18 cellular contexts compared by ENCODE assay signal in genomic region chr7:81944103-81944502, GRCh38.
"Had no signal": no experiment of that assay in that cellular context is flagged by ENCODE, and none has a peak within 500 bp of the region (broad histone marks: within the 10 kb centered on the region; RNA-seq: fewer than 3 reads in every experiment).

No MANE protein-coding gene starts in this region.

- H3K4me3 ChIP-seq: cardiac muscle cell, heart right ventricle, lung, sigmoid colon had no signal

- H3K4me1 ChIP-seq: heart right ventricle had no signal

- H3K27me3 Mint-ChIP-seq: activated CD4-positive, alpha-beta memory T cell treated with anti-CD3 and anti-CD28 coated beads for 36 hours; activated naive CD8-positive, alpha-beta T cell treated with anti-CD3 and anti-CD28 coated beads, Interleukin-2, amount 10 ng/mL, durations not matched to agents 7 days and 5 days; naive B cell; stimulated activated naive B cell treated with anti-CD40 and anti-IgM and Interleukin-4, amounts not matched to agents 10 μg/mL and 1 μg/mL and 100 μg/mL, for 72 hours had no signal

- H3K4me3 Mint-ChIP-seq: activated CD4-positive, alpha-beta memory T cell treated with anti-CD3 and anti-CD28 coated beads for 36 hours; activated naive CD4-positive, alpha-beta T cell treated with anti-CD3 and anti-CD28 coated beads for 36 hours; activated naive CD8-positive, alpha-beta T cell treated with anti-CD3 and anti-CD28 coated beads, Interleukin-2, amount 10 ng/mL, durations not matched to agents 7 days and 5 days; activated T-cell treated with anti-CD3 and anti-CD28 coated beads, Interleukin-2, amount 50 U/mL, for 72 hours; naive B cell; stimulated activated naive B cell treated with anti-CD40 and anti-IgM and Interleukin-4, amounts not matched to agents 10 μg/mL and 1 μg/mL and 100 μg/mL, for 72 hours had no signal

- H3K9me3 ChIP-seq: heart right ventricle, sigmoid colon had no signal

- H3K36me3 Mint-ChIP-seq: activated CD4-positive, alpha-beta memory T cell treated with anti-CD3 and anti-CD28 coated beads for 36 hours; activated naive CD8-positive, alpha-beta T cell treated with anti-CD3 and anti-CD28 coated beads, Interleukin-2, amount 10 ng/mL, durations not matched to agents 7 days and 5 days; naive B cell; stimulated activated naive B cell treated with anti-CD40 and anti-IgM and Interleukin-4, amounts not matched to agents 10 μg/mL and 1 μg/mL and 100 μg/mL, for 72 hours had no signal

- H3K4me1 Mint-ChIP-seq: activated naive CD8-positive, alpha-beta T cell treated with anti-CD3 and anti-CD28 coated beads, Interleukin-2, amount 10 ng/mL, durations not matched to agents 7 days and 5 days; naive B cell; stimulated activated naive B cell treated with anti-CD40 and anti-IgM and Interleukin-4, amounts not matched to agents 10 μg/mL and 1 μg/mL and 100 μg/mL, for 72 hours had no signal

- H3K27me3 ChIP-seq: cardiac muscle cell, heart right ventricle, sigmoid colon had no signal

- DNase-seq: activated CD4-positive, alpha-beta memory T cell treated with anti-CD3 and anti-CD28 coated beads for 36 hours; activated CD4-positive, alpha-beta T cell treated with anti-CD3 and anti-CD28 coated beads for 48 hours; activated effector memory CD4-positive, alpha-beta T cell treated with Interleukin-2 at 50 U/mL for 16 hours; activated naive CD4-positive, alpha-beta T cell treated with anti-CD3 and anti-CD28 coated beads for 36 hours; activated naive CD8-positive, alpha-beta T cell treated with anti-CD3 and anti-CD28 coated beads, Interleukin-2, amount 10 ng/mL, durations not matched to agents 7 days and 5 days; activated T-cell treated with anti-CD3 and anti-CD28 coated beads, Interleukin-2, amount 50 U/mL, for 72 hours; amygdala; heart right ventricle; naive B cell; occipital lobe; posterior cingulate gyrus; sigmoid colon; stimulated activated CD4-positive, alpha-beta T cell treated with anti-CD3 and anti-CD28 coated beads, Interleukin-2, amount 100 ng/mL, for 48 hours; stimulated activated CD8-positive, alpha-beta memory T cell treated with anti-CD3 and anti-CD28 coated beads, Interleukin-4, amount 100 ng/mL, for 48 hours; stimulated activated naive B cell treated with anti-CD40 and anti-IgM and Interleukin-4, amounts not matched to agents 10 μg/mL and 1 μg/mL and 100 μg/mL, for 72 hours; trophoblast cell had no signal

- H3K9me3 Mint-ChIP-seq: activated naive CD8-positive, alpha-beta T cell treated with anti-CD3 and anti-CD28 coated beads, Interleukin-2, amount 10 ng/mL, durations not matched to agents 7 days and 5 days; naive B cell; stimulated activated naive B cell treated with anti-CD40 and anti-IgM and Interleukin-4, amounts not matched to agents 10 μg/mL and 1 μg/mL and 100 μg/mL, for 72 hours had no signal

- H3K27ac Mint-ChIP-seq: activated CD4-positive, alpha-beta memory T cell treated with anti-CD3 and anti-CD28 coated beads for 36 hours; activated naive CD4-positive, alpha-beta T cell treated with anti-CD3 and anti-CD28 coated beads for 36 hours; activated naive CD8-positive, alpha-beta T cell treated with anti-CD3 and anti-CD28 coated beads, Interleukin-2, amount 10 ng/mL, durations not matched to agents 7 days and 5 days; activated T-cell treated with anti-CD3 and anti-CD28 coated beads, Interleukin-2, amount 50 U/mL, for 72 hours; naive B cell; stimulated activated naive B cell treated with anti-CD40 and anti-IgM and Interleukin-4, amounts not matched to agents 10 μg/mL and 1 μg/mL and 100 μg/mL, for 72 hours had no signal

- H3K27ac ChIP-seq: cardiac muscle cell, heart right ventricle, sigmoid colon had no signal

- ATAC-seq: activated T-cell treated with anti-CD3 and anti-CD28 coated beads, Interleukin-2, amount 50 U/mL, for 72 hours; stimulated activated naive B cell treated with anti-CD40 and anti-IgM and Interleukin-4, amounts not matched to agents 10 μg/mL and 1 μg/mL and 100 μg/mL, for 72 hours had no signal

- H3K36me3 ChIP-seq: cardiac muscle cell, heart right ventricle, sigmoid colon had no signal
